ENCODE assay signal across 12 cellular contexts in the genomic region with DNA sequence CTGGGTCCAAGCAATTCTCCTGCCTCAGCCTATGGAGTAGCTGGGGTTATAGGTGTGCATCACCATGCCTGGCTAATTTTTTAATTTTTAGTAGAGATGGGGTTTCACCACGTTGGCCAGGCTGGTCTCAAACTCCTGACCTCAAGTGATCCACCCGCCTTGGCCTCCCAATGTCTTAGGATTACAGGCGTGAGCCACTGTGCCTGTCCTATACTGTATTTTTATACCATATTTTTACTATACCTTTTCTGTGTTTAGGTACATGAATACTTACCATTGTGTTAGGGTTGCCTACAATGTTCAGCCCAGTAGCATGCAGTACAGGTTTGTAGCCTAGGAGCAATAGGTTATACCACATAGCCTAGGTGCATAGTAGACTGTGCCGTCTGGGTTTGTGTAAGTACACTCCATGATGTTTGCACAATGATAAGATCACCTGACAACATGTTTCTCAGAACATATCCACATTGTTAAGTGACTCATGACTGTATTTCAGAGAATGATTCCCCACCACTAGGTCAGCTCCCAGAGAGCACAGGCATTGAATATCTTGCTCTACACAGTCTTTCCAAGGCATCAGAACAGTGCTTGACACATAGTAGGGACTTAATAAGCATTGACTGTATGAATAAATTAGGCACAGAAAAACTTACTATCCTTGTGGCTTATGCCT. TPM values are rescaled to one million over a fixed set of nuclear protein-coding genes. Genes with fewer than 3 reads are reported as not detected.
DNase-seq lines count a peak whose midpoint lies in the region; ATAC-seq, FAIRE-seq and TF ChIP-seq lines count a peak whose summit lies in the region.
"Had no signal": no experiment of that assay in that cellular context is flagged by ENCODE, and none has a peak within 500 bp of the region (broad histone marks: within the 10 kb centered on the region; RNA-seq: fewer than 3 reads in every experiment).

No MANE protein-coding gene starts in this region.

- H3K9me3 Mint-ChIP-seq in HFFc6: peaks cover 17% of the 10 kb centered on the region

- H3K27ac ChIP-seq in VCaP (peak overlapping the region; percentile 58), neuronal stem cell (replicated peaks; ENCODE audit: low read length) (no peak overlapping the region)

- DNase-seq in AG04449 (ENCODE audit: low read depth, low spot score) (peak; percentile 46), HFFc6 (peak; percentile 66), kidney glomerular epithelial cell (lab: John Stamatoyannopoulos, UW) (peak; percentile 63), GM19239 (ENCODE audit: insufficient read length, low spot score) (no peak), neuronal stem cell (ENCODE audit: low spot score) (no peak)
- DNase-seq: caudate nucleus; retina; stimulated activated naive B cell treated with anti-CD40 and anti-IgM and Interleukin-4, amounts not matched to agents 10 μg/mL and 1 μg/mL and 100 μg/mL, for 72 hours had no signal

- H3K4ac ChIP-seq in neuronal stem cell (ENCODE audit: low read length): no peak overlapping the region

- H3K9me3 ChIP-seq in neuronal stem cell (replicated peaks in 1 of 2; ENCODE audit: control insufficient read depth in 2 of 2, insufficient read depth in 1 of 2, low read depth in 1 of 2, low read length in 2 of 2): no peaks in the 10 kb centered on the region

- CTCF ChIA-PET in AG04449 (lab: Yijun Ruan, JAX): interaction anchor here (0.8 to 31.0 kb wide), 3 partner anchors 18 to 78 kb away, joined by 3 to 987 read pairs (median 9); no protein-coding TSS in a partner anchor

- no CpG with 5 or more reads among the region's 4 CpGs for WGBS in neuronal stem cell (ENCODE audit: extremely low coverage in 2 of 2, insufficient read length in 2 of 2, insufficient replicate concordance in 1 of 2), 2 donors

- peaks cover 45% of the 10 kb centered on the region for H3K4me1 Mint-ChIP-seq in HFFc6 (ENCODE audit: low read depth)
- H3K4me1 Mint-ChIP-seq: stimulated activated naive B cell treated with anti-CD40 and anti-IgM and Interleukin-4, amounts not matched to agents 10 μg/mL and 1 μg/mL and 100 μg/mL, for 72 hours had no signal

- peaks cover 0 to 4% (median 0%) of the 10 kb centered on the region in 3 experiments for H3K27me3 ChIP-seq in neuronal stem cell (ENCODE audit: control insufficient read depth in 3 of 3, insufficient read depth in 3 of 3, low read depth in 1 of 3, low read length in 3 of 3)

- ATAC-seq in GM21619 (IDR thresholded peaks at IDR 0.05; ENCODE audit: unreplicated experiment): no peak
- no peak for ATAC-seq in HG03108 (IDR thresholded peaks at IDR 0.05; ENCODE audit: unreplicated experiment)
- ATAC-seq: stimulated activated naive B cell treated with anti-CD40 and anti-IgM and Interleukin-4, amounts not matched to agents 10 μg/mL and 1 μg/mL and 100 μg/mL, for 72 hours; WTC11 had no signal

- no peak overlapping the region for H3K23ac ChIP-seq in neuronal stem cell (ENCODE audit: low read depth, low read length, poor library complexity)

- no peak overlapping the region for H3K9ac ChIP-seq in neuronal stem cell (ENCODE audit: low read depth, low read length, poor library complexity)

- no peak overlapping the region for H3K18ac ChIP-seq in neuronal stem cell (ENCODE audit: low read length)

- H4K91ac ChIP-seq in neuronal stem cell (ENCODE audit: low read depth, low read length, poor library complexity): no peak overlapping the region

- H3K14ac ChIP-seq in neuronal stem cell (ENCODE audit: low read length): no peak overlapping the region

- H3K36me3 Mint-ChIP-seq in HFFc6 (ENCODE audit: low read depth): peaks cover 15% of the 10 kb centered on the region; the same call in 1 of the 2 replicates
- H3K36me3 Mint-ChIP-seq: stimulated activated naive B cell treated with anti-CD40 and anti-IgM and Interleukin-4, amounts not matched to agents 10 μg/mL and 1 μg/mL and 100 μg/mL, for 72 hours; WTC11 had no signal

- H3K27me3 Mint-ChIP-seq in HFFc6 (ENCODE audit: insufficient read depth): no peaks in the 10 kb centered on the region; the same call in 1 of the 2 replicates

- H3K27ac Mint-ChIP-seq in HFFc6: no peak overlapping the region
- H3K27ac Mint-ChIP-seq: stimulated activated naive B cell treated with anti-CD40 and anti-IgM and Interleukin-4, amounts not matched to agents 10 μg/mL and 1 μg/mL and 100 μg/mL, for 72 hours; WTC11 had no signal

- no peak for FAIRE-seq in GM19239 (lab: Jason Lieb, UNC)

- no peaks in the 10 kb centered on the region for H3K79me1 ChIP-seq in neuronal stem cell (ENCODE audit: low read depth, low read length)

- H3K4me3 ChIP-seq in AG04449 (ENCODE audit: low read depth, low read length): no peak overlapping the region
- no peak overlapping the region for H3K4me3 ChIP-seq in neuronal stem cell (ENCODE audit: low read length in 2 of 2)

- H2BK5ac ChIP-seq in neuronal stem cell (ENCODE audit: low read length): no peak overlapping the region

- no peak for TF ChIP-seq CTCF in AG04449 (IDR thresholded peaks at IDR 0.05; ENCODE audit: insufficient read depth, low read length, missing control alignments)
- TF ChIP-seq CTCF in HFFc6 (IDR thresholded peaks at IDR 0.05): no peak
- no peak for TF ChIP-seq CTCF in VCaP (conservative IDR thresholded peaks at IDR 0.05)

- H2BK120ac ChIP-seq in neuronal stem cell (ENCODE audit: low read depth, low read length): no peak overlapping the region

- peaks cover 0 to 2% of the 10 kb centered on the region in 2 donors for H3K4me1 ChIP-seq in neuronal stem cell (ENCODE audit: control insufficient read depth in 2 of 2, insufficient read depth in 1 of 2, low read depth in 1 of 2, low read length in 2 of 2)

- H2AK5ac ChIP-seq in neuronal stem cell (ENCODE audit: low read depth, low read length): no peak overlapping the region

- no peak overlapping the region for H3K4me3 Mint-ChIP-seq in HFFc6
- H3K4me3 Mint-ChIP-seq: stimulated activated naive B cell treated with anti-CD40 and anti-IgM and Interleukin-4, amounts not matched to agents 10 μg/mL and 1 μg/mL and 100 μg/mL, for 72 hours; WTC11 had no signal

- no peak overlapping the region for H2BK12ac ChIP-seq in neuronal stem cell (ENCODE audit: low read length)

- H2AFZ ChIP-seq in neuronal stem cell (ENCODE audit: low read length): no peak overlapping the region

- H2BK15ac ChIP-seq in neuronal stem cell (ENCODE audit: low read length): no peak overlapping the region

- POLR2A ChIA-PET in AG04449 (lab: Yijun Ruan, JAX): no interaction called here

- no peaks in the 10 kb centered on the region for H3K36me3 ChIP-seq in neuronal stem cell (replicated peaks in 1 of 2; ENCODE audit: control insufficient read depth in 2 of 2, insufficient read depth in 2 of 2, low read length in 2 of 2)

- no peak overlapping the region for H3K4me2 ChIP-seq in neuronal stem cell (ENCODE audit: insufficient read depth, low read length, poor library complexity, severe bottlenecking)

- no peak overlapping the region for H4K8ac ChIP-seq in neuronal stem cell (ENCODE audit: low read depth, low read length)

RNA-seq across cellular contexts. Expression of a gene that starts 6.0 kb away (rescaled TPM):
- 1 to 10 TPM; 1.7 to 5.3 (median 3.8) TPM for total RNA-seq in HFFc6 (2021; fragmentation: NEBNext Ultra II Directional; extraction: Animal tissue kit (Norgen Biotek cat#: 25700))
- polyA plus RNA-seq in neuronal stem cell (2013, experiment 1 of 2): 17.7 TPM
- polyA plus RNA-seq in neuronal stem cell (2013, experiment 2 of 2): 17.8 TPM

Comparison
In these comparisons a context has a peak if more than half of its experiments do, and no peak if none do; other contexts are left out.
1. DNase-seq: peak in AG04449 (single experiment), HFFc6 (single experiment) and kidney glomerular epithelial cell (single experiment); none in GM19239 (single experiment) and neuronal stem cell (single experiment).